Comparison of ENCODE assay signal across 1 cellular context in the genomic region with DNA sequence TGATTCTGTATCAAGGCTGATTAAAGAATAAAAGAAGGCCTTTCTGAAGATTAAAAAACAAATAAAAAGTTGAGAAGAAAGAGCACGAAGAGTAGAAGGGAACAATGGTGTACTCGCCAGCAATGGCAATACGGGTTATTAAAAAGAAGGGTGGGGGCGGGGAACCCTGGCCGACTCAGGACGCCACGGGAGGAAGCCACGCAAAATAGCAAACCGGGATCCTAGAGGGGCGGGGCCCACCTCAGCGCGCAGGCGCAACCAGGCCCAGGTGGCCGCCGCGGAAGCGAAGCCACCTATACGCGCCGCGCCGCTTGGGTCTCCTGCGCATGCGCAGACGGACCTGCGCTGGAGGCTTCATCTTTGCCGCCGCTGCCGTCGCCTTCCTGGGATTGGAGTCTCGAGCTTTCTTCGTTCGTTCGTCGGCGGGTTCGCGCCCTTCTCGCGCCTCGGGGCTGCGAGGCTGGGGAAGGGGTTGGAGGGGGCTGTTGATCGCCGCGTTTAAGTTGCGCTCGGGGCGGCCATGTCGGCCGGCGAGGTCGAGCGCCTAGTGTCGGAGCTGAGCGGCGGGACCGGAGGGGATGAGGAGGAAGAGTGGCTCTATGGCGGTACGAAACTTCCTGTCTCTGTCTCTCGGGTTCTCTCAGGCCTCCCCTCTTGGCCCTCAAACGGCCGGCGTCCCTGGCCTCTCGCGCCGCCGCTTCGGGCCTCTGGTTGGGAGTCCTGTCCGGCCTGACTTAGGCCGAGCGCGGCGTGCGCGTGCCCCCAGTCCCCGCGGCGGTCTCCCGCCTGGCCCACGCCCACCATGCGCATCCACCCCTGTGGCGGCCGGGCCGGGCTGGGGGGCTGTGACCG.
TF ChIP-seq lines count a peak whose summit lies in the region.

A gene with protein sequence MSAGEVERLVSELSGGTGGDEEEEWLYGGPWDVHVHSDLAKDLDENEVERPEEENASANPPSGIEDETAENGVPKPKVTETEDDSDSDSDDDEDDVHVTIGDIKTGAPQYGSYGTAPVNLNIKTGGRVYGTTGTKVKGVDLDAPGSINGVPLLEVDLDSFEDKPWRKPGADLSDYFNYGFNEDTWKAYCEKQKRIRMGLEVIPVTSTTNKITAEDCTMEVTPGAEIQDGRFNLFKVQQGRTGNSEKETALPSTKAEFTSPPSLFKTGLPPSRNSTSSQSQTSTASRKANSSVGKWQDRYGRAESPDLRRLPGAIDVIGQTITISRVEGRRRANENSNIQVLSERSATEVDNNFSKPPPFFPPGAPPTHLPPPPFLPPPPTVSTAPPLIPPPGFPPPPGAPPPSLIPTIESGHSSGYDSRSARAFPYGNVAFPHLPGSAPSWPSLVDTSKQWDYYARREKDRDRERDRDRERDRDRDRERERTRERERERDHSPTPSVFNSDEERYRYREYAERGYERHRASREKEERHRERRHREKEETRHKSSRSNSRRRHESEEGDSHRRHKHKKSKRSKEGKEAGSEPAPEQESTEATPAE (plus strand): TSS at position 323 of the 852 bp plus-strand sequence. CDS start 198 bp downstream, at position 521.

TF ChIP-seq in HepG2, 621 proteins besides CTCF, POLR2A, EP300 and RAD21 (continued from another document and continues in another):
- TF ChIP-seq, protein P1, sequence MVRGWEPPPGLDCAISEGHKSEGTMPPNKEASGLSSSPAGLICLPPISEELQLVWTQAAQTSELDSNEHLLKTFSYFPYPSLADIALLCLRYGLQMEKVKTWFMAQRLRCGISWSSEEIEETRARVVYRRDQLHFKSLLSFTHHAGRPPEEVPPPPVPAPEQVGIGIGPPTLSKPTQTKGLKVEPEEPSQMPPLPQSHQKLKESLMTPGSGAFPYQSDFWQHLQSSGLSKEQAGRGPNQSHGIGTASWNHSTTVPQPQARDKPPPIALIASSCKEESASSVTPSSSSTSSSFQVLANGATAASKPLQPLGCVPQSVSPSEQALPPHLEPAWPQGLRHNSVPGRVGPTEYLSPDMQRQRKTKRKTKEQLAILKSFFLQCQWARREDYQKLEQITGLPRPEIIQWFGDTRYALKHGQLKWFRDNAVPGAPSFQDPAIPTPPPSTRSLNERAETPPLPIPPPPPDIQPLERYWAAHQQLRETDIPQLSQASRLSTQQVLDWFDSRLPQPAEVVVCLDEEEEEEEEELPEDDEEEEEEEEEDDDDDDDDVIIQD (CRISPR knock-in tag; IDR thresholded peaks at IDR 0.05; ENCODE audit: low read depth): no peak
- no peak for TF ChIP-seq CBX5 (CRISPR knock-in tag; IDR thresholded peaks at IDR 0.05; ENCODE audit: borderline replicate concordance)
- peak; percentile 79 for TF ChIP-seq ZNF430 (CRISPR knock-in tag; IDR thresholded peaks at IDR 0.05)
- TF ChIP-seq, protein P2, sequence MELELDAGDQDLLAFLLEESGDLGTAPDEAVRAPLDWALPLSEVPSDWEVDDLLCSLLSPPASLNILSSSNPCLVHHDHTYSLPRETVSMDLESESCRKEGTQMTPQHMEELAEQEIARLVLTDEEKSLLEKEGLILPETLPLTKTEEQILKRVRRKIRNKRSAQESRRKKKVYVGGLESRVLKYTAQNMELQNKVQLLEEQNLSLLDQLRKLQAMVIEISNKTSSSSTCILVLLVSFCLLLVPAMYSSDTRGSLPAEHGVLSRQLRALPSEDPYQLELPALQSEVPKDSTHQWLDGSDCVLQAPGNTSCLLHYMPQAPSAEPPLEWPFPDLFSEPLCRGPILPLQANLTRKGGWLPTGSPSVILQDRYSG (CRISPR knock-in tag; IDR thresholded peaks at IDR 0.05): no peak; the same call in 1 of the 2 replicates
- TF ChIP-seq, protein P3, sequence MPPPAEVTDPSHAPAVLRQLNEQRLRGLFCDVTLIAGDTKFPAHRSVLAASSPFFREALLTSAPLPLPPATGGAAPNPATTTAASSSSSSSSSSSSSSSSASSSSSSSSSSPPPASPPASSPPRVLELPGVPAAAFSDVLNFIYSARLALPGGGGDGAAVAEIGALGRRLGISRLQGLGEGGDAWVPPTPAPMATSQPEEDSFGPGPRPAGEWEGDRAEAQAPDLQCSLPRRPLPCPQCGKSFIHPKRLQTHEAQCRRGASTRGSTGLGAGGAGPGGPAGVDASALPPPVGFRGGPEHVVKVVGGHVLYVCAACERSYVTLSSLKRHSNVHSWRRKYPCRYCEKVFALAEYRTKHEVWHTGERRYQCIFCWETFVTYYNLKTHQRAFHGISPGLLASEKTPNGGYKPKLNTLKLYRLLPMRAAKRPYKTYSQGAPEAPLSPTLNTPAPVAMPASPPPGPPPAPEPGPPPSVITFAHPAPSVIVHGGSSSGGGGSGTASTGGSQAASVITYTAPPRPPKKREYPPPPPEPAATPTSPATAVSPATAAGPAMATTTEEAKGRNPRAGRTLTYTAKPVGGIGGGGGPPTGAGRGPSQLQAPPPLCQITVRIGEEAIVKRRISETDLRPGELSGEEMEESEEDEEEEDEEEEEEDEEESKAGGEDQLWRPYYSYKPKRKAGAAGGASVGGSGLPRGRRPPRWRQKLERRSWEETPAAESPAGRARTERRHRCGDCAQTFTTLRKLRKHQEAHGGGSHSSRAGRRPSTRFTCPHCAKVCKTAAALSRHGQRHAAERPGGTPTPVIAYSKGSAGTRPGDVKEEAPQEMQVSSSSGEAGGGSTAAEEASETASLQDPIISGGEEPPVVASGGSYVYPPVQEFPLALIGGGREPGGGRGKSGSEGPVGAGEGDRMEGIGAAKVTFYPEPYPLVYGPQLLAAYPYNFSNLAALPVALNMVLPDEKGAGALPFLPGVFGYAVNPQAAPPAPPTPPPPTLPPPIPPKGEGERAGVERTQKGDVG (CRISPR knock-in tag; IDR thresholded peaks at IDR 0.05; ENCODE audit: borderline replicate concordance): no peak
- TF ChIP-seq, protein P4, sequence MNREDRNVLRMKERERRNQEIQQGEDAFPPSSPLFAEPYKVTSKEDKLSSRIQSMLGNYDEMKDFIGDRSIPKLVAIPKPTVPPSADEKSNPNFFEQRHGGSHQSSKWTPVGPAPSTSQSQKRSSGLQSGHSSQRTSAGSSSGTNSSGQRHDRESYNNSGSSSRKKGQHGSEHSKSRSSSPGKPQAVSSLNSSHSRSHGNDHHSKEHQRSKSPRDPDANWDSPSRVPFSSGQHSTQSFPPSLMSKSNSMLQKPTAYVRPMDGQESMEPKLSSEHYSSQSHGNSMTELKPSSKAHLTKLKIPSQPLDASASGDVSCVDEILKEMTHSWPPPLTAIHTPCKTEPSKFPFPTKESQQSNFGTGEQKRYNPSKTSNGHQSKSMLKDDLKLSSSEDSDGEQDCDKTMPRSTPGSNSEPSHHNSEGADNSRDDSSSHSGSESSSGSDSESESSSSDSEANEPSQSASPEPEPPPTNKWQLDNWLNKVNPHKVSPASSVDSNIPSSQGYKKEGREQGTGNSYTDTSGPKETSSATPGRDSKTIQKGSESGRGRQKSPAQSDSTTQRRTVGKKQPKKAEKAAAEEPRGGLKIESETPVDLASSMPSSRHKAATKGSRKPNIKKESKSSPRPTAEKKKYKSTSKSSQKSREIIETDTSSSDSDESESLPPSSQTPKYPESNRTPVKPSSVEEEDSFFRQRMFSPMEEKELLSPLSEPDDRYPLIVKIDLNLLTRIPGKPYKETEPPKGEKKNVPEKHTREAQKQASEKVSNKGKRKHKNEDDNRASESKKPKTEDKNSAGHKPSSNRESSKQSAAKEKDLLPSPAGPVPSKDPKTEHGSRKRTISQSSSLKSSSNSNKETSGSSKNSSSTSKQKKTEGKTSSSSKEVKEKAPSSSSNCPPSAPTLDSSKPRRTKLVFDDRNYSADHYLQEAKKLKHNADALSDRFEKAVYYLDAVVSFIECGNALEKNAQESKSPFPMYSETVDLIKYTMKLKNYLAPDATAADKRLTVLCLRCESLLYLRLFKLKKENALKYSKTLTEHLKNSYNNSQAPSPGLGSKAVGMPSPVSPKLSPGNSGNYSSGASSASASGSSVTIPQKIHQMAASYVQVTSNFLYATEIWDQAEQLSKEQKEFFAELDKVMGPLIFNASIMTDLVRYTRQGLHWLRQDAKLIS (CRISPR knock-in tag; IDR thresholded peaks at IDR 0.05): no peak
- TF ChIP-seq FIP1L1 (IDR thresholded peaks at IDR 0.05; ENCODE audit: borderline replicate concordance, insufficient read depth, low read depth, low read length): no peak
- no peak for TF ChIP-seq HMG20A (CRISPR knock-in tag; IDR thresholded peaks at IDR 0.05; ENCODE audit: borderline replicate concordance)
- TF ChIP-seq ZNF207 (IDR thresholded peaks at IDR 0.05; ENCODE audit: borderline replicate concordance): no peak
- TF ChIP-seq ZBTB7B (CRISPR knock-in tag; IDR thresholded peaks at IDR 0.05): no peak
- TF ChIP-seq ZNF136 (CRISPR knock-in tag; IDR thresholded peaks at IDR 0.05; ENCODE audit: low read depth): no peak
- no peak for TF ChIP-seq CAMTA2 (CRISPR knock-in tag; IDR thresholded peaks at IDR 0.05; ENCODE audit: borderline replicate concordance)
- no peak for TF ChIP-seq ZBTB7A (CRISPR knock-in tag; IDR thresholded peaks at IDR 0.05)
- TF ChIP-seq REL (CRISPR knock-in tag; conservative IDR thresholded peaks at IDR 0.05): 0 out of 2 replicates have a peak, but pooled peaks have one; percentile 7
- TF ChIP-seq ZNF570 (CRISPR knock-in tag; IDR thresholded peaks at IDR 0.05; ENCODE audit: borderline replicate concordance): 0 out of 2 replicates have a peak, but pooled peaks have one; percentile 32
- TF ChIP-seq RORA (CRISPR knock-in tag; IDR thresholded peaks at IDR 0.05): no peak
- TF ChIP-seq GFI1 (CRISPR knock-in tag; IDR thresholded peaks at IDR 0.05; ENCODE audit: borderline replicate concordance): no peak
- TF ChIP-seq, protein P5, sequence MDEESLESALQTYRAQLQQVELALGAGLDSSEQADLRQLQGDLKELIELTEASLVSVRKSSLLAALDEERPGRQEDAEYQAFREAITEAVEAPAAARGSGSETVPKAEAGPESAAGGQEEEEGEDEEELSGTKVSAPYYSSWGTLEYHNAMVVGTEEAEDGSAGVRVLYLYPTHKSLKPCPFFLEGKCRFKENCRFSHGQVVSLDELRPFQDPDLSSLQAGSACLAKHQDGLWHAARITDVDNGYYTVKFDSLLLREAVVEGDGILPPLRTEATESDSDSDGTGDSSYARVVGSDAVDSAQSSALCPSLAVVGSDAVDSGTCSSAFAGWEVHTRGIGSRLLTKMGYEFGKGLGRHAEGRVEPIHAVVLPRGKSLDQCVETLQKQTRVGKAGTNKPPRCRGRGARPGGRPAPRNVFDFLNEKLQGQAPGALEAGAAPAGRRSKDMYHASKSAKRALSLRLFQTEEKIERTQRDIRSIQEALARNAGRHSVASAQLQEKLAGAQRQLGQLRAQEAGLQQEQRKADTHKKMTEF (CRISPR knock-in tag; IDR thresholded peaks at IDR 0.05): peak; percentile 86
- TF ChIP-seq ZNF234 (CRISPR knock-in tag; conservative IDR thresholded peaks at IDR 0.05): no peak
- TF ChIP-seq POGZ (CRISPR knock-in tag; IDR thresholded peaks at IDR 0.05): peak; percentile 85
- TF ChIP-seq ZNF674 (CRISPR knock-in tag; IDR thresholded peaks at IDR 0.05; ENCODE audit: low read depth): no peak
- no peak for TF ChIP-seq MIXL1 (CRISPR knock-in tag; IDR thresholded peaks at IDR 0.05)
- no peak for TF ChIP-seq CREB1 (IDR thresholded peaks at IDR 0.05)
- no peak for TF ChIP-seq CREB1 (CRISPR knock-in tag; IDR thresholded peaks at IDR 0.05)
- TF ChIP-seq ZFP41 (CRISPR knock-in tag; IDR thresholded peaks at IDR 0.05; ENCODE audit: borderline replicate concordance): 0 out of 2 replicates have a peak, but pooled peaks have one; percentile 25
- no peak for TF ChIP-seq HHEX (CRISPR knock-in tag; IDR thresholded peaks at IDR 0.05)
- no peak for TF ChIP-seq CHD2 (IDR thresholded peaks at IDR 0.05; ENCODE audit: low read depth, low read length)
- TF ChIP-seq HOXA3 (CRISPR knock-in tag; IDR thresholded peaks at IDR 0.05): peak; percentile 73
- TF ChIP-seq ZNF317 (CRISPR knock-in tag; IDR thresholded peaks at IDR 0.05): no peak
- TF ChIP-seq ZNF468 (CRISPR knock-in tag; IDR thresholded peaks at IDR 0.05): no peak
- peak; percentile 89 for TF ChIP-seq POLR2AphosphoS5 (IDR thresholded peaks at IDR 0.05; ENCODE audit: low read depth, low read length)
- TF ChIP-seq WIZ (CRISPR knock-in tag; IDR thresholded peaks at IDR 0.05): peak; percentile 39; the same call in 1 of the 2 replicates
- 0 out of 2 replicates have a peak, but pooled peaks have one; percentile 30 for TF ChIP-seq ZSCAN25 (CRISPR knock-in tag; IDR thresholded peaks at IDR 0.05)
- TF ChIP-seq FOSL1 (CRISPR knock-in tag; IDR thresholded peaks at IDR 0.05; ENCODE audit: borderline replicate concordance): no peak
- no peak for TF ChIP-seq SCMH1 (CRISPR knock-in tag; IDR thresholded peaks at IDR 0.05; ENCODE audit: borderline replicate concordance)
- no peak for TF ChIP-seq ZNF564 (CRISPR knock-in tag; IDR thresholded peaks at IDR 0.05)
- TF ChIP-seq, protein P6, sequence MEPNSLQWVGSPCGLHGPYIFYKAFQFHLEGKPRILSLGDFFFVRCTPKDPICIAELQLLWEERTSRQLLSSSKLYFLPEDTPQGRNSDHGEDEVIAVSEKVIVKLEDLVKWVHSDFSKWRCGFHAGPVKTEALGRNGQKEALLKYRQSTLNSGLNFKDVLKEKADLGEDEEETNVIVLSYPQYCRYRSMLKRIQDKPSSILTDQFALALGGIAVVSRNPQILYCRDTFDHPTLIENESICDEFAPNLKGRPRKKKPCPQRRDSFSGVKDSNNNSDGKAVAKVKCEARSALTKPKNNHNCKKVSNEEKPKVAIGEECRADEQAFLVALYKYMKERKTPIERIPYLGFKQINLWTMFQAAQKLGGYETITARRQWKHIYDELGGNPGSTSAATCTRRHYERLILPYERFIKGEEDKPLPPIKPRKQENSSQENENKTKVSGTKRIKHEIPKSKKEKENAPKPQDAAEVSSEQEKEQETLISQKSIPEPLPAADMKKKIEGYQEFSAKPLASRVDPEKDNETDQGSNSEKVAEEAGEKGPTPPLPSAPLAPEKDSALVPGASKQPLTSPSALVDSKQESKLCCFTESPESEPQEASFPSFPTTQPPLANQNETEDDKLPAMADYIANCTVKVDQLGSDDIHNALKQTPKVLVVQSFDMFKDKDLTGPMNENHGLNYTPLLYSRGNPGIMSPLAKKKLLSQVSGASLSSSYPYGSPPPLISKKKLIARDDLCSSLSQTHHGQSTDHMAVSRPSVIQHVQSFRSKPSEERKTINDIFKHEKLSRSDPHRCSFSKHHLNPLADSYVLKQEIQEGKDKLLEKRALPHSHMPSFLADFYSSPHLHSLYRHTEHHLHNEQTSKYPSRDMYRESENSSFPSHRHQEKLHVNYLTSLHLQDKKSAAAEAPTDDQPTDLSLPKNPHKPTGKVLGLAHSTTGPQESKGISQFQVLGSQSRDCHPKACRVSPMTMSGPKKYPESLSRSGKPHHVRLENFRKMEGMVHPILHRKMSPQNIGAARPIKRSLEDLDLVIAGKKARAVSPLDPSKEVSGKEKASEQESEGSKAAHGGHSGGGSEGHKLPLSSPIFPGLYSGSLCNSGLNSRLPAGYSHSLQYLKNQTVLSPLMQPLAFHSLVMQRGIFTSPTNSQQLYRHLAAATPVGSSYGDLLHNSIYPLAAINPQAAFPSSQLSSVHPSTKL (CRISPR knock-in tag; IDR thresholded peaks at IDR 0.05): peak; percentile 35; the same call in 1 of the 2 replicates
- peak; percentile 77 for TF ChIP-seq HIVEP1 (CRISPR knock-in tag; IDR thresholded peaks at IDR 0.05)
- peak; percentile 91 for TF ChIP-seq ZMAT3 (CRISPR knock-in tag; conservative IDR thresholded peaks at IDR 0.05)
- no peak for TF ChIP-seq FOXM1 (CRISPR knock-in tag; IDR thresholded peaks at IDR 0.05)
- TF ChIP-seq PHF5A (CRISPR knock-in tag; IDR thresholded peaks at IDR 0.05; ENCODE audit: low read depth, unreplicated experiment): no peak
- TF ChIP-seq, protein P7, sequence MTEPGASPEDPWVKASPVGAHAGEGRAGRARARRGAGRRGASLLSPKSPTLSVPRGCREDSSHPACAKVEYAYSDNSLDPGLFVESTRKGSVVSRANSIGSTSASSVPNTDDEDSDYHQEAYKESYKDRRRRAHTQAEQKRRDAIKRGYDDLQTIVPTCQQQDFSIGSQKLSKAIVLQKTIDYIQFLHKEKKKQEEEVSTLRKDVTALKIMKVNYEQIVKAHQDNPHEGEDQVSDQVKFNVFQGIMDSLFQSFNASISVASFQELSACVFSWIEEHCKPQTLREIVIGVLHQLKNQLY (CRISPR knock-in tag; IDR thresholded peaks at IDR 0.05): no peak; the same call in 1 of the 2 replicates
